Comparison of ENCODE assay signal across 1 cellular context in the genomic region with DNA sequence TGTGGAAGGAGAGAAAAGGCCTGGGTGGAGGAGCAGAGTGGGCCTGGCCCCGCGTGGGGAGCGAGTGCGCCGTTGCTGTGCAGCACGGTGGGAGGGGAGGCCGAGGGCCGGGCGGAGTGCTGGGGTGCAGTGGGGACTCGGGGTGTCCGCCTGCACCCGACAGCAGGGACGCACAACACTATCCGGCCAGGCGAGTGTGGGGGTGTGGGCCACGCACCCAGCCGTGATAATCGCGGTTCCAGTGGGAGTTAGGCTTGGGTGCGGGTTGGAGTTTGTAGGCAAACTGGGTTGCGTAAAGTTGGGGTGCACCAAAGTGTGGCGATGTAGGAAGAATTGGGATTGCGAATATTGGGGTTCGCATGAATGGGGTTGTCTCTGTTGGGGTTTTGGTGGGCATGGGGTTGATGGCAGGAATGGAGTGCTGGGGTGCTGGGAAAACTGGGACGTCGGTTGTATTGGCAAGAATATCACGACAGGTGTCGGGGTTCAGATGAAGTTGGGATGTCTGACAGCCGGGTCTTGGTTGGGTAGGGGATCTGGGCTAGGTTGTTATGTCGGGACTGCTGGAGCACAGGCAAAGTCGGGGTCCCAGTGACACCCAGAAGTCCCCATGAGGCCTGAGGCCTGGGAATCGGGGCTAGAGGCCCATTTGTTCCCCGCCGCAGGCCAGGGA.
TF ChIP-seq lines count a peak whose summit lies in the region.

No MANE protein-coding gene starts in this region.

TF ChIP-seq in K562, 482 proteins besides CTCF, POLR2A, EP300 and RAD21 (continued from another document):
- TF ChIP-seq, protein P1, sequence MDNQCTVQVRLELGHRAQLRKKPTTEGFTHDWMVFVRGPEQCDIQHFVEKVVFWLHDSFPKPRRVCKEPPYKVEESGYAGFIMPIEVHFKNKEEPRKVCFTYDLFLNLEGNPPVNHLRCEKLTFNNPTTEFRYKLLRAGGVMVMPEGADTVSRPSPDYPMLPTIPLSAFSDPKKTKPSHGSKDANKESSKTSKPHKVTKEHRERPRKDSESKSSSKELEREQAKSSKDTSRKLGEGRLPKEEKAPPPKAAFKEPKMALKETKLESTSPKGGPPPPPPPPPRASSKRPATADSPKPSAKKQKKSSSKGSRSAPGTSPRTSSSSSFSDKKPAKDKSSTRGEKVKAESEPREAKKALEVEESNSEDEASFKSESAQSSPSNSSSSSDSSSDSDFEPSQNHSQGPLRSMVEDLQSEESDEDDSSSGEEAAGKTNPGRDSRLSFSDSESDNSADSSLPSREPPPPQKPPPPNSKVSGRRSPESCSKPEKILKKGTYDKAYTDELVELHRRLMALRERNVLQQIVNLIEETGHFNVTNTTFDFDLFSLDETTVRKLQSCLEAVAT (IDR thresholded peaks at IDR 0.05): 0 out of 4 replicates have a peak, but pooled peaks of 1 of the 2 experiments have one; percentile 46
- TF ChIP-seq ARID4B (CRISPR knock-in tag; IDR thresholded peaks at IDR 0.05) (0 out of 2 replicates have a peak, but pooled peaks have one; percentile 24), MYNN (IDR thresholded peaks at IDR 0.05) (no peak), MYNN (CRISPR knock-in tag; IDR thresholded peaks at IDR 0.05) (no peak), PHF21A (IDR thresholded peaks at IDR 0.05; ENCODE audit: borderline replicate concordance, low read depth) (peak; percentile 92; the same call in 1 of the 2 replicates), MYC (IDR thresholded peaks at IDR 0.05; ENCODE audit: low read depth, low read length) (no peak), MYC (CRISPR knock-in tag; IDR thresholded peaks at IDR 0.05; ENCODE audit: borderline replicate concordance, low read depth) (no peak), ID3 (CRISPR knock-in tag; IDR thresholded peaks at IDR 0.05) (no peak), ID3 (tag; IDR thresholded peaks at IDR 0.05) (0 out of 2 replicates have a peak, but pooled peaks have one; percentile 27), PHB2 (IDR thresholded peaks at IDR 0.05; ENCODE audit: low read depth) (no peak), ZNF740 (CRISPR knock-in tag; IDR thresholded peaks at IDR 0.05) (peak; percentile 53; the same call in 1 of the 2 replicates), ZNF740 (tag; IDR thresholded peaks at IDR 0.05) (no peak), CSDE1 (IDR thresholded peaks at IDR 0.05) (0 out of 4 replicates have a peak, but pooled peaks of 1 of the 2 experiments have one; percentile 35), ELF2 (CRISPR knock-in tag; IDR thresholded peaks at IDR 0.05) (no peak), DPF2 (IDR thresholded peaks at IDR 0.05) (peak; percentile 27; the same call in 1 of the 2 replicates), SIN3B (IDR thresholded peaks at IDR 0.05; ENCODE audit: low read depth) (no peak), EGR1 (conservative IDR thresholded peaks at IDR 0.05) (no peak), BRD9 (IDR thresholded peaks at IDR 0.05; ENCODE audit: low read depth, partially characterized antibody) (peak; percentile 40), FOXA3 (CRISPR knock-in tag; conservative IDR thresholded peaks at IDR 0.05 in 1 of 2, IDR thresholded peaks at IDR 0.05 in 1 of 2) (no peak), SIX5 (IDR thresholded peaks at IDR 0.05; ENCODE audit: borderline replicate concordance in 1 of 2, insufficient read depth in 1 of 2, low read depth in 1 of 2, low read length in 2 of 2) (no peak)
- TF ChIP-seq, protein P2, sequence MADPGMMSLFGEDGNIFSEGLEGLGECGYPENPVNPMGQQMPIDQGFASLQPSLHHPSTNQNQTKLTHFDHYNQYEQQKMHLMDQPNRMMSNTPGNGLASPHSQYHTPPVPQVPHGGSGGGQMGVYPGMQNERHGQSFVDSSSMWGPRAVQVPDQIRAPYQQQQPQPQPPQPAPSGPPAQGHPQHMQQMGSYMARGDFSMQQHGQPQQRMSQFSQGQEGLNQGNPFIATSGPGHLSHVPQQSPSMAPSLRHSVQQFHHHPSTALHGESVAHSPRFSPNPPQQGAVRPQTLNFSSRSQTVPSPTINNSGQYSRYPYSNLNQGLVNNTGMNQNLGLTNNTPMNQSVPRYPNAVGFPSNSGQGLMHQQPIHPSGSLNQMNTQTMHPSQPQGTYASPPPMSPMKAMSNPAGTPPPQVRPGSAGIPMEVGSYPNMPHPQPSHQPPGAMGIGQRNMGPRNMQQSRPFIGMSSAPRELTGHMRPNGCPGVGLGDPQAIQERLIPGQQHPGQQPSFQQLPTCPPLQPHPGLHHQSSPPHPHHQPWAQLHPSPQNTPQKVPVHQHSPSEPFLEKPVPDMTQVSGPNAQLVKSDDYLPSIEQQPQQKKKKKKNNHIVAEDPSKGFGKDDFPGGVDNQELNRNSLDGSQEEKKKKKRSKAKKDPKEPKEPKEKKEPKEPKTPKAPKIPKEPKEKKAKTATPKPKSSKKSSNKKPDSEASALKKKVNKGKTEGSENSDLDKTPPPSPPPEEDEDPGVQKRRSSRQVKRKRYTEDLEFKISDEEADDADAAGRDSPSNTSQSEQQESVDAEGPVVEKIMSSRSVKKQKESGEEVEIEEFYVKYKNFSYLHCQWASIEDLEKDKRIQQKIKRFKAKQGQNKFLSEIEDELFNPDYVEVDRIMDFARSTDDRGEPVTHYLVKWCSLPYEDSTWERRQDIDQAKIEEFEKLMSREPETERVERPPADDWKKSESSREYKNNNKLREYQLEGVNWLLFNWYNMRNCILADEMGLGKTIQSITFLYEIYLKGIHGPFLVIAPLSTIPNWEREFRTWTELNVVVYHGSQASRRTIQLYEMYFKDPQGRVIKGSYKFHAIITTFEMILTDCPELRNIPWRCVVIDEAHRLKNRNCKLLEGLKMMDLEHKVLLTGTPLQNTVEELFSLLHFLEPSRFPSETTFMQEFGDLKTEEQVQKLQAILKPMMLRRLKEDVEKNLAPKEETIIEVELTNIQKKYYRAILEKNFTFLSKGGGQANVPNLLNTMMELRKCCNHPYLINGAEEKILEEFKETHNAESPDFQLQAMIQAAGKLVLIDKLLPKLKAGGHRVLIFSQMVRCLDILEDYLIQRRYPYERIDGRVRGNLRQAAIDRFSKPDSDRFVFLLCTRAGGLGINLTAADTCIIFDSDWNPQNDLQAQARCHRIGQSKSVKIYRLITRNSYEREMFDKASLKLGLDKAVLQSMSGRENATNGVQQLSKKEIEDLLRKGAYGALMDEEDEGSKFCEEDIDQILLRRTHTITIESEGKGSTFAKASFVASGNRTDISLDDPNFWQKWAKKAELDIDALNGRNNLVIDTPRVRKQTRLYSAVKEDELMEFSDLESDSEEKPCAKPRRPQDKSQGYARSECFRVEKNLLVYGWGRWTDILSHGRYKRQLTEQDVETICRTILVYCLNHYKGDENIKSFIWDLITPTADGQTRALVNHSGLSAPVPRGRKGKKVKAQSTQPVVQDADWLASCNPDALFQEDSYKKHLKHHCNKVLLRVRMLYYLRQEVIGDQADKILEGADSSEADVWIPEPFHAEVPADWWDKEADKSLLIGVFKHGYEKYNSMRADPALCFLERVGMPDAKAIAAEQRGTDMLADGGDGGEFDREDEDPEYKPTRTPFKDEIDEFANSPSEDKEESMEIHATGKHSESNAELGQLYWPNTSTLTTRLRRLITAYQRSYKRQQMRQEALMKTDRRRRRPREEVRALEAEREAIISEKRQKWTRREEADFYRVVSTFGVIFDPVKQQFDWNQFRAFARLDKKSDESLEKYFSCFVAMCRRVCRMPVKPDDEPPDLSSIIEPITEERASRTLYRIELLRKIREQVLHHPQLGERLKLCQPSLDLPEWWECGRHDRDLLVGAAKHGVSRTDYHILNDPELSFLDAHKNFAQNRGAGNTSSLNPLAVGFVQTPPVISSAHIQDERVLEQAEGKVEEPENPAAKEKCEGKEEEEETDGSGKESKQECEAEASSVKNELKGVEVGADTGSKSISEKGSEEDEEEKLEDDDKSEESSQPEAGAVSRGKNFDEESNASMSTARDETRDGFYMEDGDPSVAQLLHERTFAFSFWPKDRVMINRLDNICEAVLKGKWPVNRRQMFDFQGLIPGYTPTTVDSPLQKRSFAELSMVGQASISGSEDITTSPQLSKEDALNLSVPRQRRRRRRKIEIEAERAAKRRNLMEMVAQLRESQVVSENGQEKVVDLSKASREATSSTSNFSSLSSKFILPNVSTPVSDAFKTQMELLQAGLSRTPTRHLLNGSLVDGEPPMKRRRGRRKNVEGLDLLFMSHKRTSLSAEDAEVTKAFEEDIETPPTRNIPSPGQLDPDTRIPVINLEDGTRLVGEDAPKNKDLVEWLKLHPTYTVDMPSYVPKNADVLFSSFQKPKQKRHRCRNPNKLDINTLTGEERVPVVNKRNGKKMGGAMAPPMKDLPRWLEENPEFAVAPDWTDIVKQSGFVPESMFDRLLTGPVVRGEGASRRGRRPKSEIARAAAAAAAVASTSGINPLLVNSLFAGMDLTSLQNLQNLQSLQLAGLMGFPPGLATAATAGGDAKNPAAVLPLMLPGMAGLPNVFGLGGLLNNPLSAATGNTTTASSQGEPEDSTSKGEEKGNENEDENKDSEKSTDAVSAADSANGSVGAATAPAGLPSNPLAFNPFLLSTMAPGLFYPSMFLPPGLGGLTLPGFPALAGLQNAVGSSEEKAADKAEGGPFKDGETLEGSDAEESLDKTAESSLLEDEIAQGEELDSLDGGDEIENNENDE (IDR thresholded peaks at IDR 0.05; ENCODE audit: low read depth, low read length): no peak
- TF ChIP-seq, protein P3, sequence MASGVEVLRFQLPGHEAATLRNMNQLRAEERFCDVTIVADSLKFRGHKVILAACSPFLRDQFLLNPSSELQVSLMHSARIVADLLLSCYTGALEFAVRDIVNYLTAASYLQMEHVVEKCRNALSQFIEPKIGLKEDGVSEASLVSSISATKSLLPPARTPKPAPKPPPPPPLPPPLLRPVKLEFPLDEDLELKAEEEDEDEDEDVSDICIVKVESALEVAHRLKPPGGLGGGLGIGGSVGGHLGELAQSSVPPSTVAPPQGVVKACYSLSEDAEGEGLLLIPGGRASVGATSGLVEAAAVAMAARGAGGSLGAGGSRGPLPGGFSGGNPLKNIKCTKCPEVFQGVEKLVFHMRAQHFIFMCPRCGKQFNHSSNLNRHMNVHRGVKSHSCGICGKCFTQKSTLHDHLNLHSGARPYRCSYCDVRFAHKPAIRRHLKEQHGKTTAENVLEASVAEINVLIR (CRISPR knock-in tag; IDR thresholded peaks at IDR 0.05): no peak
- TF ChIP-seq, protein P4, sequence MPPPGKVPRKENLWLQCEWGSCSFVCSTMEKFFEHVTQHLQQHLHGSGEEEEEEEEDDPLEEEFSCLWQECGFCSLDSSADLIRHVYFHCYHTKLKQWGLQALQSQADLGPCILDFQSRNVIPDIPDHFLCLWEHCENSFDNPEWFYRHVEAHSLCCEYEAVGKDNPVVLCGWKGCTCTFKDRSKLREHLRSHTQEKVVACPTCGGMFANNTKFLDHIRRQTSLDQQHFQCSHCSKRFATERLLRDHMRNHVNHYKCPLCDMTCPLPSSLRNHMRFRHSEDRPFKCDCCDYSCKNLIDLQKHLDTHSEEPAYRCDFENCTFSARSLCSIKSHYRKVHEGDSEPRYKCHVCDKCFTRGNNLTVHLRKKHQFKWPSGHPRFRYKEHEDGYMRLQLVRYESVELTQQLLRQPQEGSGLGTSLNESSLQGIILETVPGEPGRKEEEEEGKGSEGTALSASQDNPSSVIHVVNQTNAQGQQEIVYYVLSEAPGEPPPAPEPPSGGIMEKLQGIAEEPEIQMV (tag; conservative IDR thresholded peaks at IDR 0.05; ENCODE audit: low read depth): no peak
TF ChIP-seq in K562: peak in this region for 35.
